ENCODE assay signal across 14 cellular contexts in genomic region chr10:62231805-62232204, GRCh38. TPM values are rescaled to one million over a fixed set of nuclear protein-coding genes. Genes with fewer than 3 reads are reported as not detected.
DNase-seq lines count a peak whose midpoint lies in the region; ATAC-seq lines count a peak whose summit lies in the region.
"Had no signal": no experiment of that assay in that cellular context is flagged by ENCODE, and none has a peak within 500 bp of the region (broad histone marks: within the 10 kb centered on the region; RNA-seq: fewer than 3 reads in every experiment).

No MANE protein-coding gene starts in this region.

- H3K36me3 Mint-ChIP-seq in activated naive CD4-positive, alpha-beta T cell treated with anti-CD3 and anti-CD28 coated beads for 36 hours (ENCODE audit: low read depth): no peaks in the 10 kb centered on the region
- peaks cover 14% of the 10 kb centered on the region for H3K36me3 Mint-ChIP-seq in activated CD4-positive, alpha-beta memory T cell treated with anti-CD3 and anti-CD28 coated beads, Interleukin-2, amount 10 ng/mL, durations not matched to agents 7 days and 5 days (ENCODE audit: low read depth)

- H3K27me3 Mint-ChIP-seq in activated naive CD4-positive, alpha-beta T cell treated with anti-CD3 and anti-CD28 coated beads for 36 hours (ENCODE audit: low read depth): no peaks in the 10 kb centered on the region
- H3K27me3 Mint-ChIP-seq in activated CD4-positive, alpha-beta memory T cell treated with anti-CD3 and anti-CD28 coated beads, Interleukin-2, amount 10 ng/mL, durations not matched to agents 7 days and 5 days: no peaks in the 10 kb centered on the region
- H3K27me3 Mint-ChIP-seq: activated CD4-positive, alpha-beta T cell treated with anti-CD3 and anti-CD28 coated beads, Interleukin-2, amount 10 ng/mL, durations not matched to agents 7 days and 5 days; stimulated activated naive CD8-positive, alpha-beta T cell treated with anti-CD3 and anti-CD28 coated beads, Interleukin-15, amount 100 ng/mL, for 72 hours had no signal

- peak overlapping the region; percentile 9 for H3K27ac Mint-ChIP-seq in activated naive CD4-positive, alpha-beta T cell treated with anti-CD3 and anti-CD28 coated beads for 36 hours
- H3K27ac Mint-ChIP-seq in activated CD4-positive, alpha-beta memory T cell treated with anti-CD3 and anti-CD28 coated beads, Interleukin-2, amount 10 ng/mL, durations not matched to agents 7 days and 5 days: peak overlapping the region; percentile 30
- H3K27ac Mint-ChIP-seq: activated CD4-positive, alpha-beta T cell treated with anti-CD3 and anti-CD28 coated beads, Interleukin-2, amount 10 ng/mL, durations not matched to agents 7 days and 5 days; stimulated activated naive CD8-positive, alpha-beta T cell treated with anti-CD3 and anti-CD28 coated beads, Interleukin-15, amount 100 ng/mL, for 72 hours had no signal

- DNase-seq in activated naive CD4-positive, alpha-beta T cell treated with anti-CD3 and anti-CD28 coated beads for 36 hours: no peak
- no peak for DNase-seq in activated naive CD4-positive, alpha-beta T cell treated with Interleukin-2 at 50 U/mL for 16 hours
- no peak for DNase-seq in activated CD4-positive, alpha-beta memory T cell treated with anti-CD3 and anti-CD28 coated beads, Interleukin-2, amount 10 ng/mL, durations not matched to agents 7 days and 5 days
- DNase-seq in kidney glomerular epithelial cell (lab: John Stamatoyannopoulos, UW) (peak; percentile 54), DMS153 treated with DMSO at 0.1 percent for 48 hours (lab: John Stamatoyannopoulos, UW; ENCODE audit: unreplicated experiment) (no peak), UCSD-AML1 (lab: John Stamatoyannopoulos, UW; ENCODE audit: unreplicated experiment) (no peak), HuH-7.5 (ENCODE audit: low spot score) (no peak)
- DNase-seq: activated CD4-positive, alpha-beta T cell treated with anti-CD3 and anti-CD28 coated beads, Interleukin-2, amount 10 ng/mL, durations not matched to agents 7 days and 5 days; Caco-2; NCI-H1105 treated with DMSO at 0.1 percent for 48 hours; stimulated activated naive CD8-positive, alpha-beta T cell treated with anti-CD3 and anti-CD28 coated beads, Interleukin-15, amount 100 ng/mL, for 72 hours; T-helper 9 cell had no signal

- H3K9me3 Mint-ChIP-seq in activated naive CD4-positive, alpha-beta T cell treated with anti-CD3 and anti-CD28 coated beads for 36 hours: no peaks in the 10 kb centered on the region
- no peaks in the 10 kb centered on the region for H3K9me3 Mint-ChIP-seq in activated CD4-positive, alpha-beta memory T cell treated with anti-CD3 and anti-CD28 coated beads, Interleukin-2, amount 10 ng/mL, durations not matched to agents 7 days and 5 days
- H3K9me3 Mint-ChIP-seq: activated CD4-positive, alpha-beta T cell treated with anti-CD3 and anti-CD28 coated beads, Interleukin-2, amount 10 ng/mL, durations not matched to agents 7 days and 5 days; nephron; stimulated activated naive CD8-positive, alpha-beta T cell treated with anti-CD3 and anti-CD28 coated beads, Interleukin-15, amount 100 ng/mL, for 72 hours had no signal

- POLR2A ChIA-PET in activated CD4-positive, alpha-beta memory T cell treated with anti-CD3 and anti-CD28 coated beads, Interleukin-2, amount 10 ng/mL, durations not matched to agents 7 days and 5 days (lab: Charles Lee): interaction anchor here (1.0 to 2.7 kb wide), 3 partner anchors 8 to 182 kb away, joined by 3 to 12 read pairs (median 3); no protein-coding TSS in a partner anchor

- H3K4me1 Mint-ChIP-seq in activated naive CD4-positive, alpha-beta T cell treated with anti-CD3 and anti-CD28 coated beads for 36 hours (ENCODE audit: low read depth): peaks cover 27% of the 10 kb centered on the region
- H3K4me1 Mint-ChIP-seq in activated CD4-positive, alpha-beta memory T cell treated with anti-CD3 and anti-CD28 coated beads, Interleukin-2, amount 10 ng/mL, durations not matched to agents 7 days and 5 days: peaks cover 7% of the 10 kb centered on the region

- CTCF ChIA-PET in activated naive CD4-positive, alpha-beta T cell treated with anti-CD3 and anti-CD28 coated beads for 36 hours (lab: Charles Lee): no interaction called here
- CTCF ChIA-PET in activated CD4-positive, alpha-beta memory T cell treated with anti-CD3 and anti-CD28 coated beads, Interleukin-2, amount 10 ng/mL, durations not matched to agents 7 days and 5 days (lab: Charles Lee): interaction anchor here (1.2 kb wide), 1 partner anchor 8 kb away, joined by 3 read pairs; no protein-coding TSS in a partner anchor

- intact Hi-C loops in activated naive CD4-positive, alpha-beta T cell treated with anti-CD3 and anti-CD28 coated beads for 36 hours (cut with micrococcal nuclease): no loop called here

- no peak for ATAC-seq in GM21576 (IDR thresholded peaks at IDR 0.05; ENCODE audit: unreplicated experiment)
- ATAC-seq: stimulated activated naive CD8-positive, alpha-beta T cell treated with anti-CD3 and anti-CD28 coated beads, Interleukin-15, amount 100 ng/mL, for 72 hours had no signal

- no peak overlapping the region for H3K4me3 Mint-ChIP-seq in activated naive CD4-positive, alpha-beta T cell treated with anti-CD3 and anti-CD28 coated beads for 36 hours
- no peak overlapping the region for H3K4me3 Mint-ChIP-seq in activated CD4-positive, alpha-beta memory T cell treated with anti-CD3 and anti-CD28 coated beads, Interleukin-2, amount 10 ng/mL, durations not matched to agents 7 days and 5 days
- H3K4me3 Mint-ChIP-seq: activated CD4-positive, alpha-beta T cell treated with anti-CD3 and anti-CD28 coated beads, Interleukin-2, amount 10 ng/mL, durations not matched to agents 7 days and 5 days; nephron; stimulated activated naive CD8-positive, alpha-beta T cell treated with anti-CD3 and anti-CD28 coated beads, Interleukin-15, amount 100 ng/mL, for 72 hours had no signal

RNA-seq across cellular contexts. Expression of gene RTKN2, which starts 36.8 kb away (rescaled TPM):
- 1 to 10 TPM; 4.7 to 5.4 TPM for total RNA-seq in activated naive CD4-positive, alpha-beta T cell treated with anti-CD3 and anti-CD28 coated beads for 36 hours
- 1 to 10 TPM; 6.6 to 6.9 TPM for total RNA-seq in activated CD4-positive, alpha-beta memory T cell treated with anti-CD3 and anti-CD28 coated beads, Interleukin-2, amount 10 ng/mL, durations not matched to agents 7 days and 5 days
